In the genomic region with DNA sequence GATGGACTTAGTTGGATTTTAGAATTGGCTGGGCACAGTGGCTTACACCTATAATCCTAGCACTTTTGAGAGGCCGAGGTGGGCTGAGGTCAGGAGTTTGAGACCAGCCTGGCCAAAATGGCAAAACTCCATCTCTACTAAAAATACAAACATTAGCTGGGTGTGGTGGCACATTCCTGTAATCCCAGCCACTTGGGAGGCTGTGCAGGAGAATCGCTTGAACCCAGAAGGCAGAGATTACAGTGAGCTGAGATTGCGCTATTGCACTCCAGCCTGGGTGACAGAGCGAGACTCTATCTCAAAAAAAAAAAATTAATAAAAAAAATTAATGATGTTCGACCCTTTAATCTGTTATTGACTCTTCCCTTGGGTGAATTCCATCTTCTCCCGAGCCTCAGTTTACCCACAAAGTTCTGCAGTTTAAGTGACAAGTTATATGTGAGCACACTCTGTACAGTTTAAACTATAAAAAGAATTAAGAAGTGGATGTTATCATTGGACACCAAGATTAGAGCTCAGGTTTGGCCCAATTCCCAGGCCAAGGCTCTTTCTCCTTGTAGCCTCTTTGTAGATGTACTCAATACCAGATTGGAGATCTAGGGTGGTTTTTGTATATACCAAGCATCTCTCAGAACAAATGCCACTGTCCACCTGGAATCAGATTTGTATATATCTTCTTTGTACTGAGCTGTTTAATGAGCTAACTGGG, we compare ENCODE assay signal across 1 cellular context.
TF ChIP-seq lines count a peak whose summit lies in the region.

No MANE protein-coding gene starts in this region.

TF ChIP-seq in GM12891, 5 proteins besides CTCF, POLR2A, EP300 and RAD21:
- no peak for TF ChIP-seq POLR2AphosphoS5 (IDR thresholded peaks at IDR 0.05; ENCODE audit: low read depth, low read length)
- no peak for TF ChIP-seq PAX5 (IDR thresholded peaks at IDR 0.05; ENCODE audit: insufficient read depth, low read length, severe bottlenecking)
- no peak for TF ChIP-seq TAF1 (IDR thresholded peaks at IDR 0.05; ENCODE audit: low read depth, low read length)
- no peak for TF ChIP-seq SPI1 (IDR thresholded peaks at IDR 0.05; ENCODE audit: low read depth, low read length)
- no peak for TF ChIP-seq POU2F2 (IDR thresholded peaks at IDR 0.05; ENCODE audit: low read depth, low read length)
TF ChIP-seq in GM12891: peak in this region for 0.
